In the genomic region with DNA sequence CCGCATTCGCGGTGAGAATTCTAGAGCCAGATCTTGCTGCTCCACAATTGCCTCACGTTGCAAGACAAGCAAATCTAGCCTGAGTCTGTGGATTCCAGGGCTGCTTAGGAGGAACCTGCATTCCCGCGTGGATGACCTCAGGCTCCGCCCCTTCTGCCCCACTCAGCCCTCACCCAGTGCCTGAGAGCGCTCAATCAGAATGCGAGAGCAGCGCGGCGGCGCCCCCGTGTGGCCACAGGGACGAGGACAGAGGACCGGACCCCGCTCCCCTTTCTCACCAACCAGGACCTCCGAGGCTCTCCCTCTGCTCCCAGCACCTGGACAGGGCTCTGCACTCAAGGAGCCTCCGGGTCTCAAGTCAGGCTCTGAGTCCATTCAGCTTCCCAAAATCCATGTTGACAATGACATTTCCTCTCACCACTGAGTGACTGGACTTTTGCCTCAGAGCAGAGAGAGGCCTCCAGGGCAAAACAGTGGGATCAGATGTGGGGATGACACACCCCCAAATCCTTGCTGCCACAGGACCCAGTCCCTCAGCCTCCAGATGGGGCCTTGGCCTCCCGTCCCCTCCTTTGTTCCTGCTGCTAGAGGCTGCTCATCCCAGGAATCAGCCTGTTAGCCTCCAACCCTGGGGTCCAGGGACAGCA, we compare ENCODE assay signal across 8 cellular contexts. TPM values are rescaled to one million over a fixed set of nuclear protein-coding genes. Genes with fewer than 3 reads are reported as not detected.
A peak's percentile ranks its signal among the peaks of the same experiment; 100 is the strongest.
DNase-seq lines count a peak whose midpoint lies in the region; ATAC-seq and TF ChIP-seq lines count a peak whose summit lies in the region.

No MANE protein-coding gene starts in this region.

- peak; percentile 94 for DNase-seq in ELF-1 (ENCODE audit: low read depth, low spot score)
- peak; percentile 93 for DNase-seq in NCI-H82 (lab: John Stamatoyannopoulos, UW)
- peak; percentile 92 for DNase-seq in activated CD8-positive, alpha-beta T cell treated with anti-CD3 and anti-CD28 coated beads for 36 hours
- peak; percentile 80 for DNase-seq in effector CD4-positive, alpha-beta T cell
- DNase-seq in lung microvascular endothelial cell (ENCODE audit: low read depth in 2 of 2) = peak; percentile 67 to 74
- DNase-seq in stimulated activated CD8-positive, alpha-beta memory T cell treated with anti-CD3 and anti-CD28 coated beads, Interleukin-15, amount 100 ng/mL, for 1 hour (ENCODE audit: low read depth) = peak; percentile 78

- intact Hi-C loops in activated CD8-positive, alpha-beta T cell treated with anti-CD3 and anti-CD28 coated beads for 36 hours (cut with micrococcal nuclease) = loop anchor here (2.0 kb wide), 2 partner anchors 38 to 178 kb away; no protein-coding TSS in a partner anchor

- POLR2A ChIA-PET in activated CD8-positive, alpha-beta T cell treated with anti-CD3 and anti-CD28 coated beads for 36 hours (lab: Charles Lee) = interaction anchor here (1.0 kb wide), 1 partner anchor 38 kb away, joined by 5 read pairs; no protein-coding TSS in a partner anchor

- no peaks in the 10 kb centered on the region for H3K36me3 Mint-ChIP-seq in activated CD8-positive, alpha-beta T cell treated with anti-CD3 and anti-CD28 coated beads for 36 hours (ENCODE audit: low read depth)

- H3K9me3 Mint-ChIP-seq in activated CD8-positive, alpha-beta T cell treated with anti-CD3 and anti-CD28 coated beads for 36 hours = no peaks in the 10 kb centered on the region

- H3K4me1 Mint-ChIP-seq in activated CD8-positive, alpha-beta T cell treated with anti-CD3 and anti-CD28 coated beads for 36 hours (ENCODE audit: low read depth) = peaks cover 4% of the 10 kb centered on the region

- H3K27me3 Mint-ChIP-seq in activated CD8-positive, alpha-beta T cell treated with anti-CD3 and anti-CD28 coated beads for 36 hours = peaks cover 20% of the 10 kb centered on the region

- H3K27ac Mint-ChIP-seq in activated CD8-positive, alpha-beta T cell treated with anti-CD3 and anti-CD28 coated beads for 36 hours = no peak overlapping the region

- H3K4me3 Mint-ChIP-seq in activated CD8-positive, alpha-beta T cell treated with anti-CD3 and anti-CD28 coated beads for 36 hours = no peak overlapping the region

- CTCF ChIA-PET in activated CD8-positive, alpha-beta T cell treated with anti-CD3 and anti-CD28 coated beads for 36 hours (lab: Charles Lee) = interaction anchor here (0.7 to 4.3 kb wide), 29 partner anchors 8 to 296 kb away, joined by 3 to 33 read pairs (median 4); no protein-coding TSS in a partner anchor

- ATAC-seq in HG02938 (IDR thresholded peaks at IDR 0.05; ENCODE audit: unreplicated experiment) (peak; percentile 61), GM19395 (IDR thresholded peaks at IDR 0.05; ENCODE audit: unreplicated experiment) (no peak)
- ATAC-seq in activated CD8-positive, alpha-beta T cell treated with anti-CD3 and anti-CD28 coated beads for 36 hours = peak; percentile 99

- peak; percentile 95 for TF ChIP-seq CTCF in activated CD8-positive, alpha-beta T cell treated with anti-CD3 and anti-CD28 coated beads for 36 hours (IDR thresholded peaks at IDR 0.05)

RNA-seq across cellular contexts. Expression of a gene that starts 52.0 kb away (rescaled TPM):
- total RNA-seq in activated CD8-positive, alpha-beta T cell treated with anti-CD3 and anti-CD28 coated beads for 36 hours = 10 to 100 TPM; 43.0 to 43.5 TPM
- 16.1 and 20.8 TPM in 2 replicates for total RNA-seq in lung microvascular endothelial cell
